ENCODE assay signal across 1 cellular context in the genomic region with DNA sequence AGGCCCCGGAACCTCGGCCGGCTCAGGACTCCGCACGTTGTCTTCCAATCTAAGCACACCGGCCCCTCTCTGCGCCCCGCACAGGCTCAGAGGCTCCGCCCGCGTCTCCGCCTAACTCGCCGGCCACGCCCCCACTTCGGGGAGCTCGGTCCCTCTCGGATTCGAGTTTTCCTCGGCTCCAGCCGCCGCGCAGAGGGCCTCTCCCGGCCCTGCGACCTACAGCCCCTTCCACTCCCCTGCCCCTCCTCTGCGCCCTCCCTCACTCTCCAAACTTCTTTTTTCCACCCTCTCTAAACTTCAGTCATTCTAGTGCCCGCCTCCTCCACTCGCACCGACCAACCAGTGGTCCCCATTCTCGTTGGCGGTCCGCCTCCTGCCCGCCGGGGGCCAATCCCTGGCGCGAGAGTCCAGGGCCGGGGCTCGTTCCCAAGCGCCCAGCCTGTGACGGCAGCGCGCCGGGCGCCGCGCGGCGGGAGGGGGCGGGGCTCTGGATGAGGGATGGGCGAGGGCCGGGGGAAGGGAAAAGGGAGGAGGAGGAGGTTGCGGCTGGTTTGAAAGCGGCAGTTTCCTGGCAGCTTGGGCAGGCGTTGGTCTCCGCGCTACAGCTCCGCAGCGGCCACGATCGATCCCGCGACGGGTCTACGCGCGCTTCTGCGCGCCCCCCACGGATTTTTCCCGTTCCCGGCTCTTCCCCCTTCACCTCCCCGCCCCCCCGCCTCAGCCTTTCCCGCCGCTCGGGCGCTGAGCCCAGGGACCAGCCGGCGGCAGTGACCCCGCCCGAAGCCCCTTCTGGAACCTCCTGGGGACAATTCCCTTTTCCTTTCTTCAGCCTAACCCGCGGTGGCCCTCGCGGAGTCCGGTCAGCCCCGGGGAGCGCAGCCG.
TF ChIP-seq lines count a peak whose summit lies in the region.

TSS of gene MAGI3 (plus strand) at position 563 of the 882 bp plus-strand sequence. CDS start 519 bp downstream, outside the sequence.

TF ChIP-seq in K562, 482 proteins besides CTCF, POLR2A, EP300 and RAD21 (continued from another document and continues in another):
- TF ChIP-seq ZNF318 (IDR thresholded peaks at IDR 0.05; ENCODE audit: borderline replicate concordance in 1 of 2, low read depth in 1 of 2) (no peak), RBM22 (IDR thresholded peaks at IDR 0.05; ENCODE audit: low read depth, low read length, poor library complexity, severe bottlenecking) (no peak), ZBTB1 (CRISPR knock-in tag; IDR thresholded peaks at IDR 0.05; ENCODE audit: borderline replicate concordance, low read depth) (peak; percentile 45; the same call in 1 of the 2 replicates), MXI1 (IDR thresholded peaks at IDR 0.05; ENCODE audit: low read depth, low read length) (no peak), GTF2B (IDR thresholded peaks at IDR 0.05; ENCODE audit: extremely low read depth, insufficient read length) (no peak), ZNF140 (CRISPR knock-in tag; IDR thresholded peaks at IDR 0.05) (no peak), ZNF12 (CRISPR knock-in tag; IDR thresholded peaks at IDR 0.05) (peak; percentile 54; the same call in 1 of the 2 replicates), CCAR2 (IDR thresholded peaks at IDR 0.05; ENCODE audit: low read depth, low read length) (no peak), PHB2 (IDR thresholded peaks at IDR 0.05; ENCODE audit: low read depth) (no peak), EWSR1 (IDR thresholded peaks at IDR 0.05; ENCODE audit: borderline replicate concordance, low read depth, partially characterized antibody) (no peak), ZFX (CRISPR knock-in tag; IDR thresholded peaks at IDR 0.05) (peak; percentile 49), RUNX1 (IDR thresholded peaks at IDR 0.05; ENCODE audit: low read depth) (no peak), IFI16 (CRISPR knock-in tag; IDR thresholded peaks at IDR 0.05) (no peak), TRIM28 (IDR thresholded peaks at IDR 0.05) (no peak), MEIS2 (IDR thresholded peaks at IDR 0.05; ENCODE audit: partially characterized antibody) (peak; percentile 38), ZNF766 (CRISPR knock-in tag; conservative IDR thresholded peaks at IDR 0.05) (no peak), ZFP30 (CRISPR knock-in tag; IDR thresholded peaks at IDR 0.05; ENCODE audit: borderline replicate concordance) (no peak), JUN (IDR thresholded peaks at IDR 0.05; ENCODE audit: borderline replicate concordance, low read depth, low read length) (no peak), JUN (CRISPR knock-in tag; IDR thresholded peaks at IDR 0.05; ENCODE audit: borderline replicate concordance) (no peak), ARID2 (IDR thresholded peaks at IDR 0.05) (no peak), MAFG (tag; conservative IDR thresholded peaks at IDR 0.05) (no peak), GTF2F1 (IDR thresholded peaks at IDR 0.05; ENCODE audit: low read depth, low read length) (no peak), XRCC5 (IDR thresholded peaks at IDR 0.05; ENCODE audit: low read depth, low read length) (peak; percentile 42; the same call in 1 of the 2 replicates), TEAD2 (tag; IDR thresholded peaks at IDR 0.05) (no peak), SIN3B (IDR thresholded peaks at IDR 0.05; ENCODE audit: low read depth) (no peak), FOXJ3 (CRISPR knock-in tag; IDR thresholded peaks at IDR 0.05) (no peak), FUS (optimal IDR thresholded peaks at IDR 0.05; ENCODE audit: low read depth, low read length) (no peak), ZNF175 (CRISPR knock-in tag; IDR thresholded peaks at IDR 0.05; ENCODE audit: low read depth) (no peak), ZBTB33 (CRISPR knock-in tag; IDR thresholded peaks at IDR 0.05) (no peak), ZNF121 (CRISPR knock-in tag; conservative IDR thresholded peaks at IDR 0.05) (no peak), ZNF785 (CRISPR knock-in tag; IDR thresholded peaks at IDR 0.05) (no peak), ZNF263 (CRISPR knock-in tag; IDR thresholded peaks at IDR 0.05; ENCODE audit: borderline replicate concordance) (peak; percentile 33; the same call in 1 of the 2 replicates), MED1 (CRISPR knock-in tag; IDR thresholded peaks at IDR 0.05; ENCODE audit: borderline replicate concordance) (no peak), POLR3G (IDR thresholded peaks at IDR 0.05; ENCODE audit: extremely low read depth, insufficient read length, insufficient replicate concordance) (no peak), NFATC3 (IDR thresholded peaks at IDR 0.05) (no peak)
- TF ChIP-seq, protein P1, sequence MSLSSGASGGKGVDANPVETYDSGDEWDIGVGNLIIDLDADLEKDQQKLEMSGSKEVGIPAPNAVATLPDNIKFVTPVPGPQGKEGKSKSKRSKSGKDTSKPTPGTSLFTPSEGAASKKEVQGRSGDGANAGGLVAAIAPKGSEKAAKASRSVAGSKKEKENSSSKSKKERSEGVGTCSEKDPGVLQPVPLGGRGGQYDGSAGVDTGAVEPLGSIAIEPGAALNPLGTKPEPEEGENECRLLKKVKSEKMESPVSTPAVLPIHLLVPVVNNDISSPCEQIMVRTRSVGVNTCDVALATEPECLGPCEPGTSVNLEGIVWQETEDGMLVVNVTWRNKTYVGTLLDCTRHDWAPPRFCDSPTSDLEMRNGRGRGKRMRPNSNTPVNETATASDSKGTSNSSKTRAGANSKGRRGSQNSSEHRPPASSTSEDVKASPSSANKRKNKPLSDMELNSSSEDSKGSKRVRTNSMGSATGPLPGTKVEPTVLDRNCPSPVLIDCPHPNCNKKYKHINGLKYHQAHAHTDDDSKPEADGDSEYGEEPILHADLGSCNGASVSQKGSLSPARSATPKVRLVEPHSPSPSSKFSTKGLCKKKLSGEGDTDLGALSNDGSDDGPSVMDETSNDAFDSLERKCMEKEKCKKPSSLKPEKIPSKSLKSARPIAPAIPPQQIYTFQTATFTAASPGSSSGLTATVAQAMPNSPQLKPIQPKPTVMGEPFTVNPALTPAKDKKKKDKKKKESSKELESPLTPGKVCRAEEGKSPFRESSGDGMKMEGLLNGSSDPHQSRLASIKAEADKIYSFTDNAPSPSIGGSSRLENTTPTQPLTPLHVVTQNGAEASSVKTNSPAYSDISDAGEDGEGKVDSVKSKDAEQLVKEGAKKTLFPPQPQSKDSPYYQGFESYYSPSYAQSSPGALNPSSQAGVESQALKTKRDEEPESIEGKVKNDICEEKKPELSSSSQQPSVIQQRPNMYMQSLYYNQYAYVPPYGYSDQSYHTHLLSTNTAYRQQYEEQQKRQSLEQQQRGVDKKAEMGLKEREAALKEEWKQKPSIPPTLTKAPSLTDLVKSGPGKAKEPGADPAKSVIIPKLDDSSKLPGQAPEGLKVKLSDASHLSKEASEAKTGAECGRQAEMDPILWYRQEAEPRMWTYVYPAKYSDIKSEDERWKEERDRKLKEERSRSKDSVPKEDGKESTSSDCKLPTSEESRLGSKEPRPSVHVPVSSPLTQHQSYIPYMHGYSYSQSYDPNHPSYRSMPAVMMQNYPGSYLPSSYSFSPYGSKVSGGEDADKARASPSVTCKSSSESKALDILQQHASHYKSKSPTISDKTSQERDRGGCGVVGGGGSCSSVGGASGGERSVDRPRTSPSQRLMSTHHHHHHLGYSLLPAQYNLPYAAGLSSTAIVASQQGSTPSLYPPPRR (CRISPR knock-in tag; IDR thresholded peaks at IDR 0.05; ENCODE audit: borderline replicate concordance) = no peak
- TF ChIP-seq, protein P2, sequence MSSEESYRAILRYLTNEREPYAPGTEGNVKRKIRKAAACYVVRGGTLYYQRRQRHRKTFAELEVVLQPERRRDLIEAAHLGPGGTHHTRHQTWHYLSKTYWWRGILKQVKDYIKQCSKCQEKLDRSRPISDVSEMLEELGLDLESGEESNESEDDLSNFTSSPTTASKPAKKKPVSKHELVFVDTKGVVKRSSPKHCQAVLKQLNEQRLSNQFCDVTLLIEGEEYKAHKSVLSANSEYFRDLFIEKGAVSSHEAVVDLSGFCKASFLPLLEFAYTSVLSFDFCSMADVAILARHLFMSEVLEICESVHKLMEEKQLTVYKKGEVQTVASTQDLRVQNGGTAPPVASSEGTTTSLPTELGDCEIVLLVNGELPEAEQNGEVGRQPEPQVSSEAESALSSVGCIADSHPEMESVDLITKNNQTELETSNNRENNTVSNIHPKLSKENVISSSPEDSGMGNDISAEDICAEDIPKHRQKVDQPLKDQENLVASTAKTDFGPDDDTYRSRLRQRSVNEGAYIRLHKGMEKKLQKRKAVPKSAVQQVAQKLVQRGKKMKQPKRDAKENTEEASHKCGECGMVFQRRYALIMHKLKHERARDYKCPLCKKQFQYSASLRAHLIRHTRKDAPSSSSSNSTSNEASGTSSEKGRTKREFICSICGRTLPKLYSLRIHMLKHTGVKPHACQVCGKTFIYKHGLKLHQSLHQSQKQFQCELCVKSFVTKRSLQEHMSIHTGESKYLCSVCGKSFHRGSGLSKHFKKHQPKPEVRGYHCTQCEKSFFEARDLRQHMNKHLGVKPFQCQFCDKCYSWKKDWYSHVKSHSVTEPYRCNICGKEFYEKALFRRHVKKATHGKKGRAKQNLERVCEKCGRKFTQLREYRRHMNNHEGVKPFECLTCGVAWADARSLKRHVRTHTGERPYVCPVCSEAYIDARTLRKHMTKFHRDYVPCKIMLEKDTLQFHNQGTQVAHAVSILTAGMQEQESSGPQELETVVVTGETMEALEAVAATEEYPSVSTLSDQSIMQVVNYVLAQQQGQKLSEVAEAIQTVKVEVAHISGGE (CRISPR knock-in tag; IDR thresholded peaks at IDR 0.05) = no peak
